Comparison of ENCODE assay signal across 9 cellular contexts in genomic region chr6:125789167-125789566, GRCh38. TPM values are rescaled to one million over a fixed set of nuclear protein-coding genes. Genes with fewer than 3 reads are reported as not detected.
DNase-seq lines count a peak whose midpoint lies in the region; ATAC-seq, FAIRE-seq and TF ChIP-seq lines count a peak whose summit lies in the region.
"Had no signal": no experiment of that assay in that cellular context is flagged by ENCODE, and none has a peak within 500 bp of the region (broad histone marks: within the 10 kb centered on the region; RNA-seq: fewer than 3 reads in every experiment).

No MANE protein-coding gene starts in this region.

- H3K27ac ChIP-seq in body of pancreas: peak overlapping the region in 3 of 4 donors; percentile 93 to 97 (median 94)
- peak overlapping the region; percentile 96 for H3K27ac ChIP-seq in upper lobe of right lung

- intact Hi-C loops in body of pancreas (cut with DNase I) (no loop called here), upper lobe of right lung (cut with DNase I) (no loop called here)

- 67 to 88% methylated on average over 1 of the region's 1 CpG for whole genome bisulfite sequencing in body of pancreas, 2 donors

- H3K4me3 ChIP-seq in body of pancreas (no peak overlapping the region), mucosa of stomach (ENCODE audit: low read length) (no peak overlapping the region), upper lobe of right lung (peak overlapping the region; percentile 92)

- no peak for DNase-seq in activated T-cell treated with anti-CD3 and anti-CD28 coated beads, Interleukin-2, amount 50 U/mL, for 72 hours
- DNase-seq in activated T-cell treated with anti-CD3 and anti-CD28 coated beads, Interleukin-2, amount 50 U/mL, for 1 hour: no peak
- DNase-seq in body of pancreas (no peak), upper lobe of right lung (no peak), GM12891 (ENCODE audit: insufficient read length, low spot score) (no peak)

- no peak for ATAC-seq in activated T-cell treated with anti-CD3 and anti-CD28 coated beads, Interleukin-2, amount 50 U/mL, for 72 hours (replicated peaks in 1 of 2)
- no peak for ATAC-seq in body of pancreas
- ATAC-seq in upper lobe of right lung: no peak
- no peak for ATAC-seq in GM19467 (IDR thresholded peaks at IDR 0.05; ENCODE audit: unreplicated experiment)
- ATAC-seq in GM19351 (IDR thresholded peaks at IDR 0.05; ENCODE audit: unreplicated experiment): no peak

- TF ChIP-seq CTCF in body of pancreas (IDR thresholded peaks at IDR 0.05) (no peak), upper lobe of right lung (IDR thresholded peaks at IDR 0.05) (no peak)

- H3K36me3 ChIP-seq in body of pancreas (replicated peaks in 1 of 2; ENCODE audit: insufficient read depth in 1 of 2, low read depth in 2 of 2) (no peaks in the 10 kb centered on the region), mucosa of stomach (ENCODE audit: control insufficient read depth, insufficient read depth, low read length) (no peaks in the 10 kb centered on the region), upper lobe of right lung (no peaks in the 10 kb centered on the region)

- H3K9me3 ChIP-seq in body of pancreas (no peaks in the 10 kb centered on the region), mucosa of stomach (ENCODE audit: control insufficient read depth, low read length) (no peaks in the 10 kb centered on the region), upper lobe of right lung (no peaks in the 10 kb centered on the region)

- TF ChIP-seq POLR2A in body of pancreas (IDR thresholded peaks at IDR 0.05) (no peak), GM12891 (IDR thresholded peaks at IDR 0.05; ENCODE audit: low read depth, low read length) (no peak)

- peaks cover 48% of the 10 kb centered on the region for H3K4me1 Mint-ChIP-seq in activated T-cell treated with anti-CD3 and anti-CD28 coated beads, Interleukin-2, amount 50 U/mL, for 72 hours (ENCODE audit: low read depth)

- H3K27me3 ChIP-seq in body of pancreas (no peaks in the 10 kb centered on the region), mucosa of stomach (ENCODE audit: control insufficient read depth, insufficient read depth, low read length) (no peaks in the 10 kb centered on the region), upper lobe of right lung (no peaks in the 10 kb centered on the region)

- H3K4me3 Mint-ChIP-seq in activated T-cell treated with anti-CD3 and anti-CD28 coated beads, Interleukin-2, amount 50 U/mL, for 72 hours: peak overlapping the region; percentile 90 to 97

- peak overlapping the region; percentile 94 for H3K27ac Mint-ChIP-seq in activated T-cell treated with anti-CD3 and anti-CD28 coated beads, Interleukin-2, amount 50 U/mL, for 72 hours

- FAIRE-seq in GM12891 (lab: Jason Lieb, UNC): no peak

- H3K9me3 Mint-ChIP-seq in activated T-cell treated with anti-CD3 and anti-CD28 coated beads, Interleukin-2, amount 50 U/mL, for 72 hours: no peaks in the 10 kb centered on the region

- H3K36me3 Mint-ChIP-seq in activated T-cell treated with anti-CD3 and anti-CD28 coated beads, Interleukin-2, amount 50 U/mL, for 72 hours (ENCODE audit: insufficient read depth in 2 of 2): peaks cover 2 to 11% of the 10 kb centered on the region in 2 donors

- H3K4me1 ChIP-seq in body of pancreas: peaks cover 29% of the 10 kb centered on the region
- peaks cover 9% of the 10 kb centered on the region for H3K4me1 ChIP-seq in mucosa of stomach (ENCODE audit: control insufficient read depth, insufficient read depth, low read length)
- H3K4me1 ChIP-seq in upper lobe of right lung: peaks cover 38% of the 10 kb centered on the region

- H3K9ac ChIP-seq in mucosa of stomach (ENCODE audit: low read length): peak overlapping the region; percentile 91

- H3K27me3 Mint-ChIP-seq in activated T-cell treated with anti-CD3 and anti-CD28 coated beads, Interleukin-2, amount 50 U/mL, for 72 hours (ENCODE audit: low read depth): no peaks in the 10 kb centered on the region

TF ChIP-seq in GM12891, 5 proteins besides CTCF, POLR2A, EP300 and RAD21:
- TF ChIP-seq PAX5 (IDR thresholded peaks at IDR 0.05; ENCODE audit: insufficient read depth, low read length, severe bottlenecking): no peak
- no peak for TF ChIP-seq POLR2AphosphoS5 (IDR thresholded peaks at IDR 0.05; ENCODE audit: low read depth, low read length)
- TF ChIP-seq TAF1 (IDR thresholded peaks at IDR 0.05; ENCODE audit: low read depth, low read length): no peak
- TF ChIP-seq POU2F2 (IDR thresholded peaks at IDR 0.05; ENCODE audit: low read depth, low read length): no peak
- no peak for TF ChIP-seq SPI1 (IDR thresholded peaks at IDR 0.05; ENCODE audit: low read depth, low read length)

RNA-seq across cellular contexts. Expression of gene NCOA7, which starts 1.6 kb away (rescaled TPM):
- total RNA-seq in activated T-cell treated with anti-CD3 and anti-CD28 coated beads, Interleukin-2, amount 50 U/mL, for 72 hours: 10 to 100 TPM; 59.6 to 69.1 TPM
- 10 to 100 TPM; 26.5 to 30.0 TPM for total RNA-seq in body of pancreas
- total RNA-seq in upper lobe of right lung: 80.8 TPM
- polyA plus RNA-seq in GM12891 (2012; ENCODE audit: low read depth, missing spikeins): 25.1 TPM

RNA-seq across cellular contexts. Expression of gene HEY2, which starts 39.7 kb away (rescaled TPM):
- under 1 TPM in 1 of 2 donors, not detected in 1; 0.12 TPM for total RNA-seq in activated T-cell treated with anti-CD3 and anti-CD28 coated beads, Interleukin-2, amount 50 U/mL, for 72 hours
- total RNA-seq in body of pancreas: 1 to 10 TPM; 2.6 to 7.3 TPM
- total RNA-seq in upper lobe of right lung: 2.2 TPM
- 0.14 TPM for polyA plus RNA-seq in GM12891 (2012; ENCODE audit: low read depth, missing spikeins)
- total RNA-seq: NCI-H460 had no signal
